8 cellular contexts compared by ENCODE assay signal in genomic region chr7:99392659-99393362, GRCh38. TPM values are rescaled to one million over a fixed set of nuclear protein-coding genes. Genes with fewer than 3 reads are reported as not detected.
DNase-seq lines count a peak whose midpoint lies in the region; ATAC-seq and TF ChIP-seq lines count a peak whose summit lies in the region.

No MANE protein-coding gene starts in this region.

- peak overlapping the region; percentile 80 for H3K27ac Mint-ChIP-seq in activated naive CD8-positive, alpha-beta T cell treated with anti-CD3 and anti-CD28 coated beads, Interleukin-2, amount 50 U/mL, for 24 hours

- peak overlapping the region; percentile 46 for H3K4me3 Mint-ChIP-seq in activated naive CD8-positive, alpha-beta T cell treated with anti-CD3 and anti-CD28 coated beads, Interleukin-2, amount 50 U/mL, for 24 hours

- H3K4me2 ChIP-seq in hepatocyte = peak overlapping the region; percentile 90

- no peaks in the 10 kb centered on the region for H3K27me3 ChIP-seq in hepatocyte
- no peaks in the 10 kb centered on the region for H3K27me3 ChIP-seq in sigmoid colon

- H3K9me3 ChIP-seq in hepatocyte (ENCODE audit: low read depth) (no peaks in the 10 kb centered on the region), sigmoid colon (no peaks in the 10 kb centered on the region)

- H3K27me3 Mint-ChIP-seq in activated naive CD8-positive, alpha-beta T cell treated with anti-CD3 and anti-CD28 coated beads, Interleukin-2, amount 50 U/mL, for 24 hours = no peaks in the 10 kb centered on the region

- peaks cover 27% of the 10 kb centered on the region for H3K4me1 Mint-ChIP-seq in activated naive CD8-positive, alpha-beta T cell treated with anti-CD3 and anti-CD28 coated beads, Interleukin-2, amount 50 U/mL, for 24 hours

- H3K9me2 ChIP-seq in hepatocyte (replicated peaks; ENCODE audit: insufficient read depth) = no peaks in the 10 kb centered on the region

- H3K36me3 ChIP-seq in hepatocyte (replicated peaks; ENCODE audit: insufficient read depth, low read depth) (no peaks in the 10 kb centered on the region), sigmoid colon (peaks cover 0 to 62% (median 26%) of the 10 kb centered on the region in 4 donors)

- 5% methylated on average over 64 of the region's 68 CpGs for WGBS in hepatocyte (ENCODE audit: low lambda C conversion rate, missing lambda C conversion rate)
- WGBS in sigmoid colon, 2 donors = 3 to 16% methylated on average over 68 of the region's 68 CpGs

- H3K27ac ChIP-seq in hepatocyte (peak overlapping the region; percentile 65), sigmoid colon (peak overlapping the region; percentile 57 to 75 (median 66))

- no peaks in the 10 kb centered on the region for H3K9me3 Mint-ChIP-seq in activated naive CD8-positive, alpha-beta T cell treated with anti-CD3 and anti-CD28 coated beads, Interleukin-2, amount 50 U/mL, for 24 hours

- peak overlapping the region; percentile 77 for H2AFZ ChIP-seq in hepatocyte

- no peaks in the 10 kb centered on the region for H4K20me1 ChIP-seq in hepatocyte (ENCODE audit: insufficient read depth, poor library complexity, severe bottlenecking)

- H3K36me3 Mint-ChIP-seq in activated naive CD8-positive, alpha-beta T cell treated with anti-CD3 and anti-CD28 coated beads, Interleukin-2, amount 50 U/mL, for 24 hours (ENCODE audit: low read depth) = peaks cover 59% of the 10 kb centered on the region

- peak in 1 of 2 donors; percentile 11 for TF ChIP-seq POLR2A in sigmoid colon (IDR thresholded peaks at IDR 0.05)

- H3K79me2 ChIP-seq in hepatocyte = no peaks in the 10 kb centered on the region

- H3K4me3 ChIP-seq in hepatocyte = peak overlapping the region; percentile 75
- H3K4me3 ChIP-seq in sigmoid colon = peak overlapping the region; percentile 38 to 61 (median 52)

- no peak for TF ChIP-seq CTCF in hepatocyte (IDR thresholded peaks at IDR 0.05; ENCODE audit: poor library complexity)
- no peak for TF ChIP-seq CTCF in sigmoid colon (IDR thresholded peaks at IDR 0.05)

- ATAC-seq in HG03442 (IDR thresholded peaks at IDR 0.05; ENCODE audit: unreplicated experiment) (peak; percentile 51), SK-N-SH treated with all-trans-retinoic acid at 6 μM for 48 hours (peak; percentile 68), GM18867 (IDR thresholded peaks at IDR 0.05; ENCODE audit: unreplicated experiment) (no peak), GM18868 (IDR thresholded peaks at IDR 0.05; ENCODE audit: unreplicated experiment) (no peak)
- ATAC-seq in activated naive CD8-positive, alpha-beta T cell treated with anti-CD3 and anti-CD28 coated beads, Interleukin-2, amount 50 U/mL, for 24 hours = peak; percentile 77

- peaks cover 14% of the 10 kb centered on the region for H3K4me1 ChIP-seq in hepatocyte (ENCODE audit: insufficient read depth)
- H3K4me1 ChIP-seq in sigmoid colon = peaks cover 0 to 22% (median 19%) of the 10 kb centered on the region in 4 donors

- TF ChIP-seq EP300 in sigmoid colon (IDR thresholded peaks at IDR 0.05) = no peak

- intact Hi-C loops in sigmoid colon (cut with DNase I) = no loop called here

- DNase-seq in DMS79 (lab: John Stamatoyannopoulos, UW) (peak; percentile 81), hepatocyte (ENCODE audit: low spot score) (peak; percentile 89), sigmoid colon (peak; percentile 91)
- peak; percentile 76 for DNase-seq in activated naive CD8-positive, alpha-beta T cell treated with anti-CD3 and anti-CD28 coated beads, Interleukin-2, amount 50 U/mL, for 24 hours

TF ChIP-seq in SK-N-SH treated with all-trans-retinoic acid at 6 μM for 48 hours, 23 proteins besides CTCF, POLR2A, EP300 and RAD21:
- TF ChIP-seq ZNF8 (CRISPR knock-in tag; IDR thresholded peaks at IDR 0.05) (no peak; the same call in 1 of the 2 replicates), TOX (CRISPR knock-in tag; IDR thresholded peaks at IDR 0.05; ENCODE audit: borderline replicate concordance) (no peak), TCF4 (CRISPR knock-in tag; IDR thresholded peaks at IDR 0.05; ENCODE audit: borderline replicate concordance) (no peak; the same call in 1 of the 2 replicates), ZFP3 (CRISPR knock-in tag; IDR thresholded peaks at IDR 0.05) (no peak), RARB (CRISPR knock-in tag; IDR thresholded peaks at IDR 0.05) (no peak), OSR1 (CRISPR knock-in tag; IDR thresholded peaks at IDR 0.05) (no peak), ZC3H10 (CRISPR knock-in tag; IDR thresholded peaks at IDR 0.05) (no peak), GLIS3 (CRISPR knock-in tag; IDR thresholded peaks at IDR 0.05) (peak; percentile 78; the same call in 1 of the 2 replicates)
- TF ChIP-seq, protein P1, sequence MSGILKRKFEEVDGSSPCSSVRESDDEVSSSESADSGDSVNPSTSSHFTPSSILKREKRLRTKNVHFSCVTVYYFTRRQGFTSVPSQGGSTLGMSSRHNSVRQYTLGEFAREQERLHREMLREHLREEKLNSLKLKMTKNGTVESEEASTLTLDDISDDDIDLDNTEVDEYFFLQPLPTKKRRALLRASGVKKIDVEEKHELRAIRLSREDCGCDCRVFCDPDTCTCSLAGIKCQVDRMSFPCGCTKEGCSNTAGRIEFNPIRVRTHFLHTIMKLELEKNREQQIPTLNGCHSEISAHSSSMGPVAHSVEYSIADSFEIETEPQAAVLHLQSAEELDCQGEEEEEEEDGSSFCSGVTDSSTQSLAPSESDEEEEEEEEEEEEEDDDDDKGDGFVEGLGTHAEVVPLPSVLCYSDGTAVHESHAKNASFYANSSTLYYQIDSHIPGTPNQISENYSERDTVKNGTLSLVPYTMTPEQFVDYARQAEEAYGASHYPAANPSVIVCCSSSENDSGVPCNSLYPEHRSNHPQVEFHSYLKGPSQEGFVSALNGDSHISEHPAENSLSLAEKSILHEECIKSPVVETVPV (CRISPR knock-in tag; IDR thresholded peaks at IDR 0.05) = peak; percentile 30; the same call in 1 of the 2 replicates
- TF ChIP-seq, protein P2, sequence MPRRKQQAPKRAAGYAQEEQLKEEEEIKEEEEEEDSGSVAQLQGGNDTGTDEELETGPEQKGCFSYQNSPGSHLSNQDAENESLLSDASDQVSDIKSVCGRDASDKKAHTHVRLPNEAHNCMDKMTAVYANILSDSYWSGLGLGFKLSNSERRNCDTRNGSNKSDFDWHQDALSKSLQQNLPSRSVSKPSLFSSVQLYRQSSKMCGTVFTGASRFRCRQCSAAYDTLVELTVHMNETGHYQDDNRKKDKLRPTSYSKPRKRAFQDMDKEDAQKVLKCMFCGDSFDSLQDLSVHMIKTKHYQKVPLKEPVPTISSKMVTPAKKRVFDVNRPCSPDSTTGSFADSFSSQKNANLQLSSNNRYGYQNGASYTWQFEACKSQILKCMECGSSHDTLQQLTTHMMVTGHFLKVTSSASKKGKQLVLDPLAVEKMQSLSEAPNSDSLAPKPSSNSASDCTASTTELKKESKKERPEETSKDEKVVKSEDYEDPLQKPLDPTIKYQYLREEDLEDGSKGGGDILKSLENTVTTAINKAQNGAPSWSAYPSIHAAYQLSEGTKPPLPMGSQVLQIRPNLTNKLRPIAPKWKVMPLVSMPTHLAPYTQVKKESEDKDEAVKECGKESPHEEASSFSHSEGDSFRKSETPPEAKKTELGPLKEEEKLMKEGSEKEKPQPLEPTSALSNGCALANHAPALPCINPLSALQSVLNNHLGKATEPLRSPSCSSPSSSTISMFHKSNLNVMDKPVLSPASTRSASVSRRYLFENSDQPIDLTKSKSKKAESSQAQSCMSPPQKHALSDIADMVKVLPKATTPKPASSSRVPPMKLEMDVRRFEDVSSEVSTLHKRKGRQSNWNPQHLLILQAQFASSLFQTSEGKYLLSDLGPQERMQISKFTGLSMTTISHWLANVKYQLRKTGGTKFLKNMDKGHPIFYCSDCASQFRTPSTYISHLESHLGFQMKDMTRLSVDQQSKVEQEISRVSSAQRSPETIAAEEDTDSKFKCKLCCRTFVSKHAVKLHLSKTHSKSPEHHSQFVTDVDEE (CRISPR knock-in tag; IDR thresholded peaks at IDR 0.05) = 0 out of 2 replicates have a peak, but pooled peaks have one; percentile 27

RNA-seq across cellular contexts. Expression of gene PDAP1, which starts 15.6 kb away (rescaled TPM):
- total RNA-seq in hepatocyte (93.9 and 110 TPM in 2 replicates), sigmoid colon (10 to 100 TPM; 84.5 to 89.5 (median 85.1) TPM)
- polyA plus RNA-seq in hepatocyte (52.6 and 76.5 TPM in 2 replicates), sigmoid colon (100 to 1,000 TPM; 145 to 194 (median 163) TPM)

RNA-seq across cellular contexts. Expression of gene BUD31, which starts 16.0 kb away (rescaled TPM):
- total RNA-seq in hepatocyte (77.5 and 87.7 TPM in 2 replicates), sigmoid colon (10 to 100 TPM; 44.6 to 89.8 (median 69.3) TPM)
- polyA plus RNA-seq in hepatocyte (233 and 235 TPM in 2 replicates), sigmoid colon (100 to 1,000 TPM; 118 to 141 (median 119) TPM)

RNA-seq across cellular contexts. Expression of gene ARPC1B, which starts 18.3 kb away (rescaled TPM):
- total RNA-seq in hepatocyte (139 and 153 TPM in 2 replicates), sigmoid colon (100 to 1,000 TPM in 2 of 4 donors, 10 to 100 TPM in 2; 70.3 to 136 (median 105) TPM)
- polyA plus RNA-seq in hepatocyte (199 and 205 TPM in 2 replicates), sigmoid colon (100 to 1,000 TPM; 229 to 390 (median 313) TPM)

RNA-seq across cellular contexts. Expression of gene PTCD1, which starts 45.8 kb away (rescaled TPM):
- total RNA-seq in hepatocyte = 9.2 and 11.3 TPM in 2 replicates
- polyA plus RNA-seq in hepatocyte = 7.0 and 10.8 TPM in 2 replicates
- total RNA-seq in sigmoid colon = 1 to 10 TPM; 4.6 to 6.4 (median 5.6) TPM
- polyA plus RNA-seq in sigmoid colon = 1 to 10 TPM; 1.2 to 5.5 (median 4.0) TPM

RNA-seq across cellular contexts. Expression of gene CPSF4, which starts 45.9 kb away (rescaled TPM):
- total RNA-seq in hepatocyte (25.3 and 37.6 TPM in 2 replicates), sigmoid colon (10 to 100 TPM; 26.8 to 32.3 (median 30.3) TPM)
- polyA plus RNA-seq in hepatocyte (35.1 and 41.1 TPM in 2 replicates), sigmoid colon (10 to 100 TPM; 12.7 to 28.0 (median 19.8) TPM)

Comparison
In these comparisons a context has a peak if more than half of its experiments do, and no peak if none do; other contexts are left out.
1. ATAC-seq: peak in HG03442 (single experiment), SK-N-SH treated with all-trans-retinoic acid at 6 μM for 48 hours (single experiment) and activated naive CD8-positive, alpha-beta T cell treated with anti-CD3 and anti-CD28 coated beads, Interleukin-2, amount 50 U/mL, for 24 hours (single experiment); none in GM18867 (single experiment) and GM18868 (single experiment).
2. Peak in every context shown above with its lines, with median percentiles within 50 percentile points of each other: DNase-seq.